In the genomic region with DNA sequence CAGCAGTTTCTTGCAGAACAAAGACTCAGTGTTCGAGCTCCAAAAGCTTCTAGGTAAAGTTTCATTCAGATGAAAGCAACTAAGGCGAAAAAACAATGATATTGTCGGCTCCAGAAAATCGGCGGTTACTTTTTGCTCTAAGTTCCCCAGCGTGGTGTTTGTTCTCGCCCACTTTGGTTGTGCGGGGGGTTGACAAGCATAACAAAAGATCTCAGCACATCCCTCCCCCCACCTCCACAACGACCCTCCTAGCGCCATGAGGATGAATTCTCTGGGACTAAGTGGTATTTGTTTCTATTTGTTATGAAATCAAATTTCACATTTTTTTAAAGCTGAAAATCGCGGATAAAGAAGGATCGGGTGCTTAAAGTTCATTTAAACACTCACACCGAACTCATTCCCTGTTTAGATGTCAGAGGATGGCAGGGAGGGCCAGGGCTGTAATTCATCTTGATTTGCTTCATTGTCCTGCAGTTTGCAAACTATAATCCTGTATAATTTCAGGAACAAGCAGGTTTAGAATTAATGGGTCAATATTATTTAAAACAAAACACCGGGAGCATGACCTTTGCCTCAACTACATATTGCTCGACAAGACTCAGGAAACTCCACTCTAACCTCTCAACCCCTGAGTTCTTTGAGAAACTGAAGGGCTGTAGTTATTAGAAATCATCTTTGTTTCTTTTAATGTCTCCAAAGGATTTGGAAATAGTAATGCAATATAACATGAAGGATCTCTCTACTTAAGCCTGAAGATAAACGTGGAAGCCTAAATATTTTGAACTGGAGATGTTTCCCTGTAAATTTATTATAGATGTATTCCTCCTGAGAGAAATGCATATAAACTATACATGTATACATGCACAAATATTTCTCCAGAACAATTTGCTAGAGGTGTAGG, we compare ENCODE assay signal across 1 cellular context.
TF ChIP-seq lines count a peak whose summit lies in the region.

No MANE protein-coding gene starts in this region.

TF ChIP-seq in HepG2, 621 proteins besides CTCF, POLR2A, EP300 and RAD21:
- TF ChIP-seq, protein P1, sequence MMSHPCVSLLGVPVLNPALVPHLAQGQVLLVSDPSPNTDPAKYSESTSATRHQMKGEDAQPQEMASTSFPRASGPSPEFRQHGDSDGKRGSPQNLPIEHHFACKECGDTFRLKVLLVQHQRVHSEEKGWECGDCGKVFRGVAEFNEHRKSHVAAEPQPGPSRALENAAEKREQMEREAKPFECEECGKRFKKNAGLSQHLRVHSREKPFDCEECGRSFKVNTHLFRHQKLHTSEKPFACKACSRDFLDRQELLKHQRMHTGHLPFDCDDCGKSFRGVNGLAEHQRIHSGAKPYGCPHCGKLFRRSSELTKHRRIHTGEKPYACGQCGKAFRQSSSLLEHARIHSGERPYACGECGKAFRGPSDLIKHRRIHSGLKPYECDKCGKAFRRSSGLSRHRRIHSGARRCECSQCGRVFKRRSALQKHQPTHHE (CRISPR knock-in tag; IDR thresholded peaks at IDR 0.05; ENCODE audit: borderline replicate concordance) = no peak
- TF ChIP-seq CBX2 (IDR thresholded peaks at IDR 0.05; ENCODE audit: low read depth, low read length) (peak; percentile 88), CBX2 (CRISPR knock-in tag; IDR thresholded peaks at IDR 0.05; ENCODE audit: low read depth) (no peak), BHLHE40 (IDR thresholded peaks at IDR 0.05; ENCODE audit: low read length) (no peak), RBM39 (IDR thresholded peaks at IDR 0.05; ENCODE audit: low read depth, low read length, poor library complexity, severe bottlenecking) (no peak)
